In genomic region chr5:62732677-62733121, GRCh38 we compare ENCODE assay signal across 14 cellular contexts.
DNase-seq lines count a peak whose midpoint lies in the region; ATAC-seq and TF ChIP-seq lines count a peak whose summit lies in the region.
"Had no signal": no experiment of that assay in that cellular context is flagged by ENCODE, and none has a peak within 500 bp of the region (broad histone marks: within the 10 kb centered on the region; RNA-seq: fewer than 3 reads in every experiment).

No MANE protein-coding gene starts in this region.

- DNase-seq in DMS79 treated with DMSO at 0.1 percent for 48 hours (lab: John Stamatoyannopoulos, UW) (peak; percentile 4), DMS79 (lab: John Stamatoyannopoulos, UW) (no peak), NCI-H510A (lab: John Stamatoyannopoulos, UW) (peak; percentile 23), choroid plexus epithelial cell (ENCODE audit: low read depth) (peak; percentile 10), mucosa of descending colon (peak in 1 of 3 donors; percentile 1), inferior parietal cortex (ENCODE audit: extremely low spot score) (no peak), HT-29 (ENCODE audit: low spot score) (no peak)
- DNase-seq: 8988T; activated naive CD8-positive, alpha-beta T cell treated with anti-CD3 and anti-CD28 coated beads, Interleukin-2, amount 10 ng/mL, durations not matched to agents 7 days and 5 days; colonic mucosa; DMS153; NCI-H82 had no signal

- TF ChIP-seq CTCF in choroid plexus epithelial cell (conservative IDR thresholded peaks at IDR 0.05; ENCODE audit: low read depth, low read length) (no peak), mucosa of descending colon (IDR thresholded peaks at IDR 0.05) (no peak)

- H3K4me1 ChIP-seq in mucosa of descending colon (ENCODE audit: low read depth), result no peaks in the 10 kb centered on the region
- H3K4me1 ChIP-seq: colonic mucosa had no signal

- H3K9me3 ChIP-seq in mucosa of descending colon, result no peaks in the 10 kb centered on the region
- H3K9me3 ChIP-seq: colonic mucosa, thoracic aorta had no signal

- H3K4me3 ChIP-seq in choroid plexus epithelial cell (ENCODE audit: low read depth, low read length) (no peak overlapping the region), mucosa of descending colon (no peak overlapping the region)
- H3K4me3 ChIP-seq: colonic mucosa, thoracic aorta had no signal

- ATAC-seq in mucosa of descending colon (peak; percentile 21), GM19395 (IDR thresholded peaks at IDR 0.05; ENCODE audit: unreplicated experiment) (no peak)

- no peaks in the 10 kb centered on the region for H3K36me3 ChIP-seq in mucosa of descending colon (ENCODE audit: low read depth)
- H3K36me3 ChIP-seq: colonic mucosa, thoracic aorta had no signal

- intact Hi-C loops in mucosa of descending colon (cut with DNase I, micrococcal nuclease), result no loop called here

Comparison
In these comparisons a context has a peak if more than half of its experiments do, and no peak if none do; other contexts are left out.
1. DNase-seq: peak in DMS79 treated with DMSO at 0.1 percent for 48 hours (single experiment), NCI-H510A (single experiment) and choroid plexus epithelial cell (single experiment); none in DMS79 (single experiment), inferior parietal cortex (single experiment) and HT-29 (single experiment).